Comparison of ENCODE assay signal across 11 cellular contexts in the genomic region with DNA sequence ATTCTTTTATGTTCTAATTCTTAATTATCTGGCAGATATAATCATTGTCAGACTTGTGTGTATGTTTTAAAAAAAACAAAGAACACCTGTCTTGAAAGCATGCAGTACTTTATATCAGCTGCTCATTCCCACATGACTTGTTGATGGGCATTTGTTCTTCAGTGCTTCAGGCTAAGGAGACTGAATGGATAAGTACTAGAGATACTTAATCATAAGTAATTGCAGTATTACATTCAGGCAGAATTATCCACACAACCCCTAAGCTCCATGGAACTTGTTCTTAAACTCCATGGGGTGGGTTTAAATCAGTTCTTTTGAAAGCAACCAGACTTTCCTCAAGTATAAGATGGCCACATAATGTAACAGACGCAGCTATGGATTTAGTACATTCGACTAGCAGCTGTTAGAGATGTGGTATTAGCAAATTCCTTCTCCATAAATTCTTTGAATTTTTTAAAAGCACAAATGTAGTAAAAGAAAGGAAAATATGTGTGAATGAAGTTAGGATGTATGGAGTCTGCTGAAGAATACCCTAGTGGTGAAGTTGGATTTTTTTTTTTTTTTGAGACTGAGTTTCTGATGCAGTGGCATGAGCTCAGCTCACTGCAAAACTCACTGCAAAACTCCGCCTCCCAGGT. TPM values are rescaled to one million over a fixed set of nuclear protein-coding genes. Genes with fewer than 3 reads are reported as not detected.
DNase-seq lines count a peak whose midpoint lies in the region; ATAC-seq and TF ChIP-seq lines count a peak whose summit lies in the region.
"Had no signal": no experiment of that assay in that cellular context is flagged by ENCODE, and none has a peak within 500 bp of the region (broad histone marks: within the 10 kb centered on the region; RNA-seq: fewer than 3 reads in every experiment).

No MANE protein-coding gene starts in this region.

- DNase-seq in GM23248, result peak; percentile 29
- peak; percentile 38 for DNase-seq in NCI-H1436 treated with DMSO at 0.1 percent for 48 hours (lab: John Stamatoyannopoulos, UW)
- DNase-seq in brain microvascular endothelial cell, result no peak
- DNase-seq in osteocyte (ENCODE audit: extremely low spot score, unreplicated experiment), result no peak
- no peak for DNase-seq in omental fat pad (ENCODE audit: low spot score)
- DNase-seq in activated naive CD8-positive, alpha-beta T cell treated with anti-CD3 and anti-CD28 coated beads, Interleukin-2, amount 50 U/mL, for 24 hours, result no peak
- no peak for DNase-seq in body of pancreas
- DNase-seq in activated CD8-positive, alpha-beta memory T cell treated with anti-CD3 and anti-CD28 coated beads, Interleukin-2, amount 10 ng/mL, durations not matched to agents 7 days and 5 days, result no peak
- DNase-seq: NCI-H446 had no signal

- H3K4me1 Mint-ChIP-seq in osteocyte (ENCODE audit: unreplicated experiment), result peaks cover 68% of the 10 kb centered on the region
- H3K4me1 Mint-ChIP-seq in activated naive CD8-positive, alpha-beta T cell treated with anti-CD3 and anti-CD28 coated beads, Interleukin-2, amount 50 U/mL, for 24 hours, result peaks cover 16% of the 10 kb centered on the region
- peaks cover 18% of the 10 kb centered on the region for H3K4me1 Mint-ChIP-seq in activated CD8-positive, alpha-beta memory T cell treated with anti-CD3 and anti-CD28 coated beads, Interleukin-2, amount 10 ng/mL, durations not matched to agents 7 days and 5 days

- H3K9ac ChIP-seq in GM23248, result no peak overlapping the region

- H3K4me3 Mint-ChIP-seq in osteocyte (ENCODE audit: unreplicated experiment), result no peak overlapping the region
- no peak overlapping the region for H3K4me3 Mint-ChIP-seq in activated naive CD8-positive, alpha-beta T cell treated with anti-CD3 and anti-CD28 coated beads, Interleukin-2, amount 50 U/mL, for 24 hours
- H3K4me3 Mint-ChIP-seq in activated CD8-positive, alpha-beta memory T cell treated with anti-CD3 and anti-CD28 coated beads, Interleukin-2, amount 10 ng/mL, durations not matched to agents 7 days and 5 days, result no peak overlapping the region
- H3K4me3 Mint-ChIP-seq: activated T-helper 1 cell treated with anti-CD3 and anti-CD28 coated beads, Interleukin-12 subunit alpha, Interleukin-12 subunit beta, Interleukin-2, Interleukin-4 antibody, amounts not matched to agents 30 ng/mL and 10 ng/mL and 1 ng/mL, durations not matched to agents 14 hours and 24 hours and 36 hours had no signal

- H3K9me3 ChIP-seq in GM23248 (ENCODE audit: low read depth) (no peaks in the 10 kb centered on the region), body of pancreas (no peaks in the 10 kb centered on the region)

- H3K4me3 ChIP-seq in GM23248 (no peak overlapping the region), brain microvascular endothelial cell (ENCODE audit: low read depth, low read length) (no peak overlapping the region), body of pancreas (no peak overlapping the region)
- H3K4me3 ChIP-seq: GM12878 had no signal

- no peak overlapping the region for H3K4me2 ChIP-seq in GM23248 (ENCODE audit: unreplicated experiment)

- TF ChIP-seq CTCF in brain microvascular endothelial cell (IDR thresholded peaks at IDR 0.05; ENCODE audit: low read depth, low read length, missing control alignments), result peak; percentile 13
- peak; percentile 45 for TF ChIP-seq CTCF in osteocyte (IDR thresholded peaks at IDR 0.05)
- no peak for TF ChIP-seq CTCF in omental fat pad (IDR thresholded peaks at IDR 0.05)
- peak in 1 of 7 experiments; percentile 4 for TF ChIP-seq CTCF in body of pancreas (IDR thresholded peaks at IDR 0.05)

- H3K36me3 ChIP-seq in GM23248 (ENCODE audit: low read depth) (no peaks in the 10 kb centered on the region), brain microvascular endothelial cell (replicated peaks) (no peaks in the 10 kb centered on the region), body of pancreas (replicated peaks in 1 of 2; ENCODE audit: insufficient read depth in 1 of 2, low read depth in 2 of 2) (no peaks in the 10 kb centered on the region)

- intact Hi-C loops in body of pancreas (cut with DNase I), result no loop called here

- H2AFZ ChIP-seq in GM23248, result no peak overlapping the region

- H3K79me2 ChIP-seq in GM23248 (ENCODE audit: insufficient read depth), result peaks cover 77% of the 10 kb centered on the region

- no peaks in the 10 kb centered on the region for H3K9me3 Mint-ChIP-seq in osteocyte (ENCODE audit: unreplicated experiment)
- H3K9me3 Mint-ChIP-seq in activated naive CD8-positive, alpha-beta T cell treated with anti-CD3 and anti-CD28 coated beads, Interleukin-2, amount 50 U/mL, for 24 hours, result no peaks in the 10 kb centered on the region
- no peaks in the 10 kb centered on the region for H3K9me3 Mint-ChIP-seq in activated CD8-positive, alpha-beta memory T cell treated with anti-CD3 and anti-CD28 coated beads, Interleukin-2, amount 10 ng/mL, durations not matched to agents 7 days and 5 days (ENCODE audit: low read depth)
- H3K9me3 Mint-ChIP-seq: activated T-helper 1 cell treated with anti-CD3 and anti-CD28 coated beads, Interleukin-12 subunit alpha, Interleukin-12 subunit beta, Interleukin-2, Interleukin-4 antibody, amounts not matched to agents 30 ng/mL and 10 ng/mL and 1 ng/mL, durations not matched to agents 14 hours and 24 hours and 36 hours had no signal

- no peak for ATAC-seq in omental fat pad (ENCODE audit: low FRiP score)
- ATAC-seq in activated naive CD8-positive, alpha-beta T cell treated with anti-CD3 and anti-CD28 coated beads, Interleukin-2, amount 50 U/mL, for 24 hours, result no peak
- no peak for ATAC-seq in body of pancreas
- no peak for ATAC-seq in activated CD8-positive, alpha-beta memory T cell treated with anti-CD3 and anti-CD28 coated beads, Interleukin-2, amount 10 ng/mL, durations not matched to agents 7 days and 5 days

- peaks cover 11% of the 10 kb centered on the region for H3K27me3 Mint-ChIP-seq in osteocyte (ENCODE audit: unreplicated experiment)
- peaks cover 4% of the 10 kb centered on the region for H3K27me3 Mint-ChIP-seq in activated naive CD8-positive, alpha-beta T cell treated with anti-CD3 and anti-CD28 coated beads, Interleukin-2, amount 50 U/mL, for 24 hours
- peaks cover 59% of the 10 kb centered on the region for H3K27me3 Mint-ChIP-seq in activated CD8-positive, alpha-beta memory T cell treated with anti-CD3 and anti-CD28 coated beads, Interleukin-2, amount 10 ng/mL, durations not matched to agents 7 days and 5 days

- H3K27me3 ChIP-seq in GM23248 (replicated peaks; ENCODE audit: insufficient read depth), result no peaks in the 10 kb centered on the region
- no peaks in the 10 kb centered on the region for H3K27me3 ChIP-seq in brain microvascular endothelial cell (replicated peaks)
- no peaks in the 10 kb centered on the region for H3K27me3 ChIP-seq in body of pancreas

- CTCF ChIA-PET in activated CD8-positive, alpha-beta memory T cell treated with anti-CD3 and anti-CD28 coated beads, Interleukin-2, amount 10 ng/mL, durations not matched to agents 7 days and 5 days (lab: Charles Lee), result interaction anchor here (0.7 to 1.2 kb wide), 2 partner anchors 18 to 21 kb away, joined by 3 to 6 read pairs; no protein-coding TSS in a partner anchor

- no peak for TF ChIP-seq POLR2A in body of pancreas (IDR thresholded peaks at IDR 0.05)

- H3K4me1 ChIP-seq in GM23248 (ENCODE audit: insufficient read depth) (0 out of 2 replicates have a peak, but pooled peaks cover 10% of the 10 kb centered on the region), body of pancreas (peaks cover 9% of the 10 kb centered on the region)

- in situ Hi-C loops in GM23248 (cut with MboI) (no loop called here), brain microvascular endothelial cell (cut with HindIII; ENCODE audit: low pct_ligation_motif_present, low sequenced_read_pairs) (no loop called here)

- H3K36me3 Mint-ChIP-seq in osteocyte (ENCODE audit: unreplicated experiment), result no peaks in the 10 kb centered on the region
- H3K36me3 Mint-ChIP-seq in activated naive CD8-positive, alpha-beta T cell treated with anti-CD3 and anti-CD28 coated beads, Interleukin-2, amount 50 U/mL, for 24 hours (ENCODE audit: low read depth), result no peaks in the 10 kb centered on the region
- peaks cover 2% of the 10 kb centered on the region for H3K36me3 Mint-ChIP-seq in activated CD8-positive, alpha-beta memory T cell treated with anti-CD3 and anti-CD28 coated beads, Interleukin-2, amount 10 ng/mL, durations not matched to agents 7 days and 5 days

- WGBS in GM23248 (ENCODE audit: low coverage in 1 of 2, low lambda C conversion rate in 2 of 2, missing lambda C conversion rate in 2 of 2), 2 experiments, result 70 to 79% methylated on average over 3 of the region's 3 CpGs
- WGBS in body of pancreas, 2 donors, result 80 to 86% methylated on average over 3 of the region's 3 CpGs

- 0 out of 2 replicates have a peak, but pooled peaks cover 3% of the 10 kb centered on the region for H3F3A ChIP-seq in GM23248 (ENCODE audit: insufficient read depth)

- H3K27ac Mint-ChIP-seq in osteocyte (ENCODE audit: unreplicated experiment), result peak overlapping the region; percentile 38
- no peak overlapping the region for H3K27ac Mint-ChIP-seq in activated naive CD8-positive, alpha-beta T cell treated with anti-CD3 and anti-CD28 coated beads, Interleukin-2, amount 50 U/mL, for 24 hours
- no peak overlapping the region for H3K27ac Mint-ChIP-seq in activated CD8-positive, alpha-beta memory T cell treated with anti-CD3 and anti-CD28 coated beads, Interleukin-2, amount 10 ng/mL, durations not matched to agents 7 days and 5 days
- H3K27ac Mint-ChIP-seq: activated T-helper 1 cell treated with anti-CD3 and anti-CD28 coated beads, Interleukin-12 subunit alpha, Interleukin-12 subunit beta, Interleukin-2, Interleukin-4 antibody, amounts not matched to agents 30 ng/mL and 10 ng/mL and 1 ng/mL, durations not matched to agents 14 hours and 24 hours and 36 hours had no signal

- no peaks in the 10 kb centered on the region; the same call in 1 of the 2 replicates for H4K20me1 ChIP-seq in GM23248 (ENCODE audit: insufficient read depth)

- no peak overlapping the region for H3K27ac ChIP-seq in GM23248
- H3K27ac ChIP-seq in brain microvascular endothelial cell, result no peak overlapping the region
- no peak overlapping the region for H3K27ac ChIP-seq in body of pancreas

- H3K9me2 ChIP-seq in GM23248 (ENCODE audit: insufficient read depth), result no peaks in the 10 kb centered on the region

RNA-seq across cellular contexts. Expression of gene JAM3, which starts 3.0 kb away (rescaled TPM):
- 63.7 and 65.1 TPM in 2 replicates for total RNA-seq in GM23248 (2014; rRNA removed; shearing (Covaris generic))
- polyA plus RNA-seq in GM23248 (2016; fragmentation: Nextera tagmentation; extraction: Ambion mirVana), result 46.2 and 48.2 TPM in 2 replicates
- total RNA-seq in osteocyte (170 and 177 TPM in 2 replicates), omental fat pad (10 to 100 TPM; 17.2 to 33.1 (median 20.0) TPM), body of pancreas (10 to 100 TPM in 1 of 2 donors, 1 to 10 TPM in 1; 9.6 to 13.2 TPM)
- 1 to 10 TPM; 3.2 to 4.4 TPM for total RNA-seq in activated CD8-positive, alpha-beta memory T cell treated with anti-CD3 and anti-CD28 coated beads, Interleukin-2, amount 10 ng/mL, durations not matched to agents 7 days and 5 days

Comparison
In these comparisons a context has a peak if more than half of its experiments do, and no peak if none do; other contexts are left out.
1. DNase-seq: peak in GM23248 (single experiment) and NCI-H1436 treated with DMSO at 0.1 percent for 48 hours (single experiment); none in brain microvascular endothelial cell (single experiment), osteocyte (single experiment), omental fat pad (single experiment), activated naive CD8-positive, alpha-beta T cell treated with anti-CD3 and anti-CD28 coated beads, Interleukin-2, amount 50 U/mL, for 24 hours (single experiment), body of pancreas (0 of 4) and activated CD8-positive, alpha-beta memory T cell treated with anti-CD3 and anti-CD28 coated beads, Interleukin-2, amount 10 ng/mL, durations not matched to agents 7 days and 5 days (single experiment).
2. CTCF ChIP-seq: peak in brain microvascular endothelial cell (single experiment) and osteocyte (single experiment); none in omental fat pad (0 of 3).